In the genomic region with DNA sequence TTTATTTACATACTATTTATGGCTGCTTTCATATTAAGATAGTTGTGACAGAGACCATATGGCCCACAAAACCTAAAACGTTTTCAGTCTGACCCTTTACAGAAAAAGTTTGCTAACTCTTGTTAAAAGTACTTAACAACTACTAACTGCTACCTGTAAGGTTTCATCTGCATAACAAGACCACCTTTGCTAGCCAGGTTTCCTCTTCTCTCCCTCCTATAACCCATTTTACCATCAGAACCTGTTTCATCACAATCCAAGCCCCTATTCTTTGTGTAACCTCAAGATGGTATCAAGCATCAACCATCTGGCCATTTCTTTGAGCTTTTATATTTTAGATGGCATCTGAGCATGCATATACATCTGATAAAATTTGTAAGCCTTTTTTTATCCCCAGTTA, we compare ENCODE assay signal across 27 cellular contexts.
"Had no signal": no experiment of that assay in that cellular context is flagged by ENCODE, and none has a peak within 500 bp of the region (broad histone marks: within the 10 kb centered on the region; RNA-seq: fewer than 3 reads in every experiment).

No MANE protein-coding gene starts in this region.

- H3K4me3 ChIP-seq: left ventricle myocardium inferior, mucosa of descending colon, pancreas, prostate gland, skin epidermis, stomach, testis, thyroid gland, transverse colon, upper lobe of left lung, vagina had no signal

- H3K27ac Mint-ChIP-seq: memory B cell; natural killer cell treated with Interleukin-12 subunit alpha and Interleukin-12 subunit beta and Interleukin-15 and Interleukin-18, amount 100 ng/mL, for 72 hours; stimulated activated naive B cell treated with anti-CD40 and anti-IgM and Interleukin-4, amounts not matched to agents 10 μg/mL and 1 μg/mL and 100 μg/mL, for 72 hours had no signal

- H3K4me1 ChIP-seq: left ventricle myocardium inferior, pancreas, prostate gland, stomach, testis, thyroid gland, transverse colon, upper lobe of left lung, vagina had no signal

- H3K27ac ChIP-seq: left ventricle myocardium inferior, pancreas, prostate gland, skin epidermis, stomach, testis, thyroid gland, transverse colon, upper lobe of left lung, vagina had no signal

- H3K9me3 Mint-ChIP-seq: memory B cell; naive thymus-derived CD4-positive, alpha-beta T cell; natural killer cell treated with Interleukin-12 subunit alpha and Interleukin-12 subunit beta and Interleukin-15 and Interleukin-18, amount 100 ng/mL, for 72 hours; stimulated activated naive B cell treated with anti-CD40 and anti-IgM and Interleukin-4, amounts not matched to agents 10 μg/mL and 1 μg/mL and 100 μg/mL, for 72 hours had no signal

- DNase-seq: hippocampal formation; islet precursor cell; left ventricle myocardium inferior; midbrain; mucosa of descending colon; naive thymus-derived CD4-positive, alpha-beta T cell; pancreas; posterior cingulate gyrus; retina; right cardiac atrium; stimulated activated CD4-positive, alpha-beta T cell treated with anti-CD3 and anti-CD28 coated beads, Interleukin-12 subunit alpha, Interleukin-12 subunit beta, amount 100 ng/mL, for 4 hours; stimulated activated CD4-positive, alpha-beta T cell treated with anti-CD3 and anti-CD28 coated beads, Interleukin-15, amount 100 ng/mL, for 24 hours; stimulated activated CD4-positive, alpha-beta T cell treated with anti-CD3 and anti-CD28 coated beads, Interleukin-2, amount 100 ng/mL, for 24 hours; stimulated activated CD4-positive, alpha-beta T cell treated with anti-CD3 and anti-CD28 coated beads, Interleukin-4, amount 100 ng/mL, for 1 hour; stimulated activated naive B cell treated with anti-CD40 and anti-IgM and Interleukin-4, amounts not matched to agents 10 μg/mL and 1 μg/mL and 100 μg/mL, for 72 hours; stimulated activated naive CD8-positive, alpha-beta T cell treated with anti-CD3 and anti-CD28 coated beads, Interleukin-15, Interleukin-2, amounts not matched to agents 100 U/mL and 50 U/mL, for 24 hours; stomach; testis; thyroid gland; transverse colon; upper lobe of left lung had no signal

- H3K4me3 Mint-ChIP-seq: memory B cell; naive thymus-derived CD4-positive, alpha-beta T cell; natural killer cell treated with Interleukin-12 subunit alpha and Interleukin-12 subunit beta and Interleukin-15 and Interleukin-18, amount 100 ng/mL, for 72 hours; stimulated activated naive B cell treated with anti-CD40 and anti-IgM and Interleukin-4, amounts not matched to agents 10 μg/mL and 1 μg/mL and 100 μg/mL, for 72 hours had no signal

- ATAC-seq: mucosa of descending colon; naive thymus-derived CD4-positive, alpha-beta T cell; natural killer cell treated with Interleukin-12 subunit alpha and Interleukin-12 subunit beta and Interleukin-15 and Interleukin-18, amount 100 ng/mL, for 72 hours; pancreas; right cardiac atrium; sciatic nerve; stimulated activated naive B cell treated with anti-CD40 and anti-IgM and Interleukin-4, amounts not matched to agents 10 μg/mL and 1 μg/mL and 100 μg/mL, for 72 hours; stimulated activated naive CD8-positive, alpha-beta T cell treated with anti-CD3 and anti-CD28 coated beads, Interleukin-15, Interleukin-2, amounts not matched to agents 100 U/mL and 50 U/mL, for 24 hours had no signal

- H3K36me3 ChIP-seq: left ventricle myocardium inferior, pancreas, prostate gland, stomach, thyroid gland, transverse colon, upper lobe of left lung, vagina had no signal

- H3K27me3 Mint-ChIP-seq: naive thymus-derived CD4-positive, alpha-beta T cell had no signal

- H3K9me3 ChIP-seq: left ventricle myocardium inferior, mucosa of descending colon, pancreas, prostate gland, stomach, testis, thyroid gland, transverse colon, upper lobe of left lung, vagina had no signal

- FAIRE-seq: pancreas had no signal

- H3K4me1 Mint-ChIP-seq: memory B cell; stimulated activated naive B cell treated with anti-CD40 and anti-IgM and Interleukin-4, amounts not matched to agents 10 μg/mL and 1 μg/mL and 100 μg/mL, for 72 hours had no signal

- H3K36me3 Mint-ChIP-seq: memory B cell; naive thymus-derived CD4-positive, alpha-beta T cell; natural killer cell treated with Interleukin-12 subunit alpha and Interleukin-12 subunit beta and Interleukin-15 and Interleukin-18, amount 100 ng/mL, for 72 hours; stimulated activated naive B cell treated with anti-CD40 and anti-IgM and Interleukin-4, amounts not matched to agents 10 μg/mL and 1 μg/mL and 100 μg/mL, for 72 hours had no signal

- H3K27me3 ChIP-seq: pancreas, stomach, testis, thyroid gland, transverse colon, upper lobe of left lung, vagina had no signal
